ENCODE assay signal across 1 cellular context in the genomic region with DNA sequence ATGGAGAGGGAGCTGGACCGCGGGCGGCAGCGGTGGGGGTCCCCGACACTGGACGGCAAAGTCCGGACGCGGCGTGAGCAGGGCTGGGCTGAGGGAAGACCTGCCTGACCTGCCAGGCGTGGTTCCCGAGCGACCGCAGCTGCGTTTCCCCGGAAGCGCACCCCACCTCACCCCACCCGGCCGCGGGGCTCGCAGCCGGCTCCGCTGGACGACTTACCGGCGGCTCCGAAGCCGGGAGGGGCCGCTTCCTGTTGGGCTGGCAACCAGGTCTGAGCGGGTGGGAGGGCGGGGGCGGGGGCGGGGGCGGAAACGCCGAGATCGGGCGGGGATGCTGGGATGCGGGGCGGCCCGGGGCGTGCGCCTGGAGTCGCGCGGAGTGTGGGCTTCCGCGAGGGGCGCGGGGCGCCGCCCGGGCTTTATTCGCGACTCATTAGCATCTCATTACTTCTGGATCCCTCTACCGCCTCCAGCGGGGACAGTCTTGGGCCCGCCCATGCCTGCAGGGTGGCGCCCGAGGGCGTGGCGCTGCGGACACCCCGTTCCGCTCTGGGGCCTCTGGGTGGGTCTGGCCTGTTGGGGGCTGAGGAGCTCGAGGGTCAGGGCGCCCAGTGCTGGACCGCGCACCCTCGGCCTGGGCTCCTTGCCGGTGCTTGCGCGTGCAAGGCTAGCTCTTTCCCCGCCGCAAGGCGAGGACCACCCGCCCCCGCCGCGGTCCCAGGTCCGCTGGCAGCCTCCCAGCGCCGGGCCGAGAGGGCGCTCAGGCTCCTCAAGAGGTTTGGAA.
TF ChIP-seq lines count a peak whose summit lies in the region.

A gene with protein sequence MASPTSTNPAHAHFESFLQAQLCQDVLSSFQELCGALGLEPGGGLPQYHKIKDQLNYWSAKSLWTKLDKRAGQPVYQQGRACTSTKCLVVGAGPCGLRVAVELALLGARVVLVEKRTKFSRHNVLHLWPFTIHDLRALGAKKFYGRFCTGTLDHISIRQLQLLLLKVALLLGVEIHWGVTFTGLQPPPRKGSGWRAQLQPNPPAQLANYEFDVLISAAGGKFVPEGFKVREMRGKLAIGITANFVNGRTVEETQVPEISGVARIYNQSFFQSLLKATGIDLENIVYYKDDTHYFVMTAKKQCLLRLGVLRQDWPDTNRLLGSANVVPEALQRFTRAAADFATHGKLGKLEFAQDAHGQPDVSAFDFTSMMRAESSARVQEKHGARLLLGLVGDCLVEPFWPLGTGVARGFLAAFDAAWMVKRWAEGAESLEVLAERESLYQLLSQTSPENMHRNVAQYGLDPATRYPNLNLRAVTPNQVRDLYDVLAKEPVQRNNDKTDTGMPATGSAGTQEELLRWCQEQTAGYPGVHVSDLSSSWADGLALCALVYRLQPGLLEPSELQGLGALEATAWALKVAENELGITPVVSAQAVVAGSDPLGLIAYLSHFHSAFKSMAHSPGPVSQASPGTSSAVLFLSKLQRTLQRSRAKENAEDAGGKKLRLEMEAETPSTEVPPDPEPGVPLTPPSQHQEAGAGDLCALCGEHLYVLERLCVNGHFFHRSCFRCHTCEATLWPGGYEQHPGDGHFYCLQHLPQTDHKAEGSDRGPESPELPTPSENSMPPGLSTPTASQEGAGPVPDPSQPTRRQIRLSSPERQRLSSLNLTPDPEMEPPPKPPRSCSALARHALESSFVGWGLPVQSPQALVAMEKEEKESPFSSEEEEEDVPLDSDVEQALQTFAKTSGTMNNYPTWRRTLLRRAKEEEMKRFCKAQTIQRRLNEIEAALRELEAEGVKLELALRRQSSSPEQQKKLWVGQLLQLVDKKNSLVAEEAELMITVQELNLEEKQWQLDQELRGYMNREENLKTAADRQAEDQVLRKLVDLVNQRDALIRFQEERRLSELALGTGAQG (minus strand): TSS at position 271 of the 781 bp plus-strand sequence. CDS start 1,576 bp downstream, outside the sequence.

TF ChIP-seq in HepG2, 621 proteins besides CTCF, POLR2A, EP300 and RAD21 (continued from another document and continues in another):
- TF ChIP-seq, protein P1, sequence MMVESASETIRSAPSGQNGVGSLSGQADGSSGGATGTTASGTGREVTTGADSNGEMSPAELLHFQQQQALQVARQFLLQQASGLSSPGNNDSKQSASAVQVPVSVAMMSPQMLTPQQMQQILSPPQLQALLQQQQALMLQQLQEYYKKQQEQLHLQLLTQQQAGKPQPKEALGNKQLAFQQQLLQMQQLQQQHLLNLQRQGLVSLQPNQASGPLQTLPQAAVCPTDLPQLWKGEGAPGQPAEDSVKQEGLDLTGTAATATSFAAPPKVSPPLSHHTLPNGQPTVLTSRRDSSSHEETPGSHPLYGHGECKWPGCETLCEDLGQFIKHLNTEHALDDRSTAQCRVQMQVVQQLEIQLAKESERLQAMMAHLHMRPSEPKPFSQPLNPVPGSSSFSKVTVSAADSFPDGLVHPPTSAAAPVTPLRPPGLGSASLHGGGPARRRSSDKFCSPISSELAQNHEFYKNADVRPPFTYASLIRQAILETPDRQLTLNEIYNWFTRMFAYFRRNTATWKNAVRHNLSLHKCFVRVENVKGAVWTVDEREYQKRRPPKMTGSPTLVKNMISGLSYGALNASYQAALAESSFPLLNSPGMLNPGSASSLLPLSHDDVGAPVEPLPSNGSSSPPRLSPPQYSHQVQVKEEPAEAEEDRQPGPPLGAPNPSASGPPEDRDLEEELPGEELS (CRISPR knock-in tag; IDR thresholded peaks at IDR 0.05) = no peak
- no peak for TF ChIP-seq NFRKB (IDR thresholded peaks at IDR 0.05)
- TF ChIP-seq ZNF296 (CRISPR knock-in tag; conservative IDR thresholded peaks at IDR 0.05) = no peak
- TF ChIP-seq ZNF768 (CRISPR knock-in tag; IDR thresholded peaks at IDR 0.05) = peak; percentile 30; the same call in 1 of the 2 replicates
- no peak for TF ChIP-seq ZNF431 (CRISPR knock-in tag; IDR thresholded peaks at IDR 0.05; ENCODE audit: borderline replicate concordance, low read depth)
- TF ChIP-seq CBFB (CRISPR knock-in tag; IDR thresholded peaks at IDR 0.05) = no peak
- TF ChIP-seq, protein P2, sequence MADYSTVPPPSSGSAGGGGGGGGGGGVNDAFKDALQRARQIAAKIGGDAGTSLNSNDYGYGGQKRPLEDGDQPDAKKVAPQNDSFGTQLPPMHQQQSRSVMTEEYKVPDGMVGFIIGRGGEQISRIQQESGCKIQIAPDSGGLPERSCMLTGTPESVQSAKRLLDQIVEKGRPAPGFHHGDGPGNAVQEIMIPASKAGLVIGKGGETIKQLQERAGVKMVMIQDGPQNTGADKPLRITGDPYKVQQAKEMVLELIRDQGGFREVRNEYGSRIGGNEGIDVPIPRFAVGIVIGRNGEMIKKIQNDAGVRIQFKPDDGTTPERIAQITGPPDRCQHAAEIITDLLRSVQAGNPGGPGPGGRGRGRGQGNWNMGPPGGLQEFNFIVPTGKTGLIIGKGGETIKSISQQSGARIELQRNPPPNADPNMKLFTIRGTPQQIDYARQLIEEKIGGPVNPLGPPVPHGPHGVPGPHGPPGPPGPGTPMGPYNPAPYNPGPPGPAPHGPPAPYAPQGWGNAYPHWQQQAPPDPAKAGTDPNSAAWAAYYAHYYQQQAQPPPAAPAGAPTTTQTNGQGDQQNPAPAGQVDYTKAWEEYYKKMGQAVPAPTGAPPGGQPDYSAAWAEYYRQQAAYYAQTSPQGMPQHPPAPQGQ (CRISPR knock-in tag; IDR thresholded peaks at IDR 0.05; ENCODE audit: borderline replicate concordance) = no peak
- no peak for TF ChIP-seq ZSCAN25 (CRISPR knock-in tag; IDR thresholded peaks at IDR 0.05)
- no peak for TF ChIP-seq ZFP82 (CRISPR knock-in tag; IDR thresholded peaks at IDR 0.05; ENCODE audit: borderline replicate concordance)
- no peak for TF ChIP-seq ZSCAN30 (CRISPR knock-in tag; IDR thresholded peaks at IDR 0.05)
- TF ChIP-seq ELF4 (CRISPR knock-in tag; IDR thresholded peaks at IDR 0.05; ENCODE audit: borderline replicate concordance) = no peak
- TF ChIP-seq ARHGAP35 (CRISPR knock-in tag; IDR thresholded peaks at IDR 0.05; ENCODE audit: borderline replicate concordance) = no peak
- TF ChIP-seq SIN3A (IDR thresholded peaks at IDR 0.05; ENCODE audit: borderline replicate concordance, low read depth, low read length) = peak; percentile 32; the same call in 1 of the 2 replicates
- no peak for TF ChIP-seq ZNF251 (CRISPR knock-in tag; IDR thresholded peaks at IDR 0.05)
- TF ChIP-seq, protein P3, sequence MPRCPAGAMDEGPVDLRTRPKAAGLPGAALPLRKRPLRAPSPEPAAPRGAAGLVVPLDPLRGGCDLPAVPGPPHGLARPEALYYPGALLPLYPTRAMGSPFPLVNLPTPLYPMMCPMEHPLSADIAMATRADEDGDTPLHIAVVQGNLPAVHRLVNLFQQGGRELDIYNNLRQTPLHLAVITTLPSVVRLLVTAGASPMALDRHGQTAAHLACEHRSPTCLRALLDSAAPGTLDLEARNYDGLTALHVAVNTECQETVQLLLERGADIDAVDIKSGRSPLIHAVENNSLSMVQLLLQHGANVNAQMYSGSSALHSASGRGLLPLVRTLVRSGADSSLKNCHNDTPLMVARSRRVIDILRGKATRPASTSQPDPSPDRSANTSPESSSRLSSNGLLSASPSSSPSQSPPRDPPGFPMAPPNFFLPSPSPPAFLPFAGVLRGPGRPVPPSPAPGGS (CRISPR knock-in tag; IDR thresholded peaks at IDR 0.05) = peak; percentile 2; the same call in 1 of the 2 replicates
- TF ChIP-seq ZNF383 (CRISPR knock-in tag; IDR thresholded peaks at IDR 0.05; ENCODE audit: borderline replicate concordance) = no peak
- TF ChIP-seq ZFP1 (CRISPR knock-in tag; IDR thresholded peaks at IDR 0.05) = no peak
- TF ChIP-seq ZEB1 (IDR thresholded peaks at IDR 0.05; ENCODE audit: insufficient replicate concordance, low read depth) = no peak
- TF ChIP-seq, protein P4, sequence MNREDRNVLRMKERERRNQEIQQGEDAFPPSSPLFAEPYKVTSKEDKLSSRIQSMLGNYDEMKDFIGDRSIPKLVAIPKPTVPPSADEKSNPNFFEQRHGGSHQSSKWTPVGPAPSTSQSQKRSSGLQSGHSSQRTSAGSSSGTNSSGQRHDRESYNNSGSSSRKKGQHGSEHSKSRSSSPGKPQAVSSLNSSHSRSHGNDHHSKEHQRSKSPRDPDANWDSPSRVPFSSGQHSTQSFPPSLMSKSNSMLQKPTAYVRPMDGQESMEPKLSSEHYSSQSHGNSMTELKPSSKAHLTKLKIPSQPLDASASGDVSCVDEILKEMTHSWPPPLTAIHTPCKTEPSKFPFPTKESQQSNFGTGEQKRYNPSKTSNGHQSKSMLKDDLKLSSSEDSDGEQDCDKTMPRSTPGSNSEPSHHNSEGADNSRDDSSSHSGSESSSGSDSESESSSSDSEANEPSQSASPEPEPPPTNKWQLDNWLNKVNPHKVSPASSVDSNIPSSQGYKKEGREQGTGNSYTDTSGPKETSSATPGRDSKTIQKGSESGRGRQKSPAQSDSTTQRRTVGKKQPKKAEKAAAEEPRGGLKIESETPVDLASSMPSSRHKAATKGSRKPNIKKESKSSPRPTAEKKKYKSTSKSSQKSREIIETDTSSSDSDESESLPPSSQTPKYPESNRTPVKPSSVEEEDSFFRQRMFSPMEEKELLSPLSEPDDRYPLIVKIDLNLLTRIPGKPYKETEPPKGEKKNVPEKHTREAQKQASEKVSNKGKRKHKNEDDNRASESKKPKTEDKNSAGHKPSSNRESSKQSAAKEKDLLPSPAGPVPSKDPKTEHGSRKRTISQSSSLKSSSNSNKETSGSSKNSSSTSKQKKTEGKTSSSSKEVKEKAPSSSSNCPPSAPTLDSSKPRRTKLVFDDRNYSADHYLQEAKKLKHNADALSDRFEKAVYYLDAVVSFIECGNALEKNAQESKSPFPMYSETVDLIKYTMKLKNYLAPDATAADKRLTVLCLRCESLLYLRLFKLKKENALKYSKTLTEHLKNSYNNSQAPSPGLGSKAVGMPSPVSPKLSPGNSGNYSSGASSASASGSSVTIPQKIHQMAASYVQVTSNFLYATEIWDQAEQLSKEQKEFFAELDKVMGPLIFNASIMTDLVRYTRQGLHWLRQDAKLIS (CRISPR knock-in tag; IDR thresholded peaks at IDR 0.05) = no peak
- TF ChIP-seq ZNF350 (CRISPR knock-in tag; IDR thresholded peaks at IDR 0.05; ENCODE audit: borderline replicate concordance, low read depth) = peak; percentile 16; the same call in 1 of the 2 replicates
- TF ChIP-seq, protein P5, sequence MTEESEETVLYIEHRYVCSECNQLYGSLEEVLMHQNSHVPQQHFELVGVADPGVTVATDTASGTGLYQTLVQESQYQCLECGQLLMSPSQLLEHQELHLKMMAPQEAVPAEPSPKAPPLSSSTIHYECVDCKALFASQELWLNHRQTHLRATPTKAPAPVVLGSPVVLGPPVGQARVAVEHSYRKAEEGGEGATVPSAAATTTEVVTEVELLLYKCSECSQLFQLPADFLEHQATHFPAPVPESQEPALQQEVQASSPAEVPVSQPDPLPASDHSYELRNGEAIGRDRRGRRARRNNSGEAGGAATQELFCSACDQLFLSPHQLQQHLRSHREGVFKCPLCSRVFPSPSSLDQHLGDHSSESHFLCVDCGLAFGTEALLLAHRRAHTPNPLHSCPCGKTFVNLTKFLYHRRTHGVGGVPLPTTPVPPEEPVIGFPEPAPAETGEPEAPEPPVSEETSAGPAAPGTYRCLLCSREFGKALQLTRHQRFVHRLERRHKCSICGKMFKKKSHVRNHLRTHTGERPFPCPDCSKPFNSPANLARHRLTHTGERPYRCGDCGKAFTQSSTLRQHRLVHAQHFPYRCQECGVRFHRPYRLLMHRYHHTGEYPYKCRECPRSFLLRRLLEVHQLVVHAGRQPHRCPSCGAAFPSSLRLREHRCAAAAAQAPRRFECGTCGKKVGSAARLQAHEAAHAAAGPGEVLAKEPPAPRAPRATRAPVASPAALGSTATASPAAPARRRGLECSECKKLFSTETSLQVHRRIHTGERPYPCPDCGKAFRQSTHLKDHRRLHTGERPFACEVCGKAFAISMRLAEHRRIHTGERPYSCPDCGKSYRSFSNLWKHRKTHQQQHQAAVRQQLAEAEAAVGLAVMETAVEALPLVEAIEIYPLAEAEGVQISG (CRISPR knock-in tag; IDR thresholded peaks at IDR 0.05) = 0 out of 2 replicates have a peak, but pooled peaks have one; percentile 5
- no peak for TF ChIP-seq HOXA9 (CRISPR knock-in tag; IDR thresholded peaks at IDR 0.05; ENCODE audit: borderline replicate concordance)
- TF ChIP-seq BHLHE40 (IDR thresholded peaks at IDR 0.05; ENCODE audit: low read length) = no peak
- no peak for TF ChIP-seq SRSF9 (IDR thresholded peaks at IDR 0.05; ENCODE audit: borderline replicate concordance, insufficient read depth, low read depth, low read length, poor library complexity, severe bottlenecking)
- no peak for TF ChIP-seq MEF2D (CRISPR knock-in tag; IDR thresholded peaks at IDR 0.05)
- no peak for TF ChIP-seq PLRG1 (conservative IDR thresholded peaks at IDR 0.05)
- TF ChIP-seq, protein P6, sequence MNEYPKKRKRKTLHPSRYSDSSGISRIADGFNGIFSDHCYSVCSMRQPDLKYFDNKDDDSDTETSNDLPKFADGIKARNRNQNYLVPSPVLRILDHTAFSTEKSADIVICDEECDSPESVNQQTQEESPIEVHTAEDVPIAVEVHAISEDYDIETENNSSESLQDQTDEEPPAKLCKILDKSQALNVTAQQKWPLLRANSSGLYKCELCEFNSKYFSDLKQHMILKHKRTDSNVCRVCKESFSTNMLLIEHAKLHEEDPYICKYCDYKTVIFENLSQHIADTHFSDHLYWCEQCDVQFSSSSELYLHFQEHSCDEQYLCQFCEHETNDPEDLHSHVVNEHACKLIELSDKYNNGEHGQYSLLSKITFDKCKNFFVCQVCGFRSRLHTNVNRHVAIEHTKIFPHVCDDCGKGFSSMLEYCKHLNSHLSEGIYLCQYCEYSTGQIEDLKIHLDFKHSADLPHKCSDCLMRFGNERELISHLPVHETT (CRISPR knock-in tag; conservative IDR thresholded peaks at IDR 0.05) = no peak
- no peak for TF ChIP-seq ZNF562 (CRISPR knock-in tag; IDR thresholded peaks at IDR 0.05; ENCODE audit: borderline replicate concordance)
- peak; percentile 66 for TF ChIP-seq SRSF1 (optimal IDR thresholded peaks at IDR 0.05; ENCODE audit: low read depth, low read length)
